ENCODE assay signal across 1 cellular context in genomic region chr12:57872362-57872761, GRCh38.
TF ChIP-seq lines count a peak whose summit lies in the region.

No MANE protein-coding gene starts in this region.

TF ChIP-seq in WTC11, 78 proteins besides CTCF, POLR2A, EP300 and RAD21 (continued from another document):
- no peak for TF ChIP-seq STAT6 (CRISPR knock-in tag; conservative IDR thresholded peaks at IDR 0.05; ENCODE audit: low read depth)
- TF ChIP-seq USF2 (CRISPR knock-in tag; IDR thresholded peaks at IDR 0.05): peak; percentile 85
- TF ChIP-seq GABPB1 (CRISPR knock-in tag; IDR thresholded peaks at IDR 0.05): no peak
- no peak for TF ChIP-seq FOXP4 (CRISPR knock-in tag; IDR thresholded peaks at IDR 0.05)
- peak; percentile 85 for TF ChIP-seq NFYB (CRISPR knock-in tag; conservative IDR thresholded peaks at IDR 0.05; ENCODE audit: low read depth)
- no peak for TF ChIP-seq GRHL2 (CRISPR knock-in tag; IDR thresholded peaks at IDR 0.05; ENCODE audit: insufficient replicate concordance, severe bottlenecking)
